In the genomic region with DNA sequence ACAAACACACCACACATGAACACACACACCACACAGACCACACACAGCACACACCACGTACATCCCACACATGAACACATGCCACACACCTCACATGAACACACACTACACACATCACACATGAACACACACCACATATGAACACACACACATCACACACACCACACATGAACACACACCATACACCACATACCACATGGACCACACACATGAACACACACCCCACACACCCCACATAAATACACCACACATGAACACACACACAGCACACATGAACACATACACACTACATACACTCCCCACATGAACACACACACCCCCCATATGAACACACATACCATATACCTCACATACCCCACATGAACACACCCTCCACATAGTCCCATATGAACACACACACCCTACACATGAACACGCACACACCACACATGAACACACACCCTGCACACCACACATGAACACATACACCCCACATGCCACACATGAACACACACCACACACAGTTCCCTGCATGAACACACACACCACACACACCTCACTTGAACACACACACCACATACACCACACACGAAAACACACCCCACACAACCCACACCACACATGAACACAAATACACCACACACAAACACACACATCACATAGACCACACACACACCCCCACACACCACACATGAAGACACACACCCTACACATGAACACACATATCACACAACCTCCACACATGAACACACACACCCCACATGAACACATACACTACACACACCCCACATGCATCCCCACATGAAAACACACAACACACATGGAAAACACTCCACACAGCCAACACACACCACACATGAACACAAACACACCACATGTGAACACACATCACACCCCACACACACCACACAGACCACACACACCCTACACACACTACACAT, we compare ENCODE assay signal across 2 cellular contexts.
TF ChIP-seq lines count a peak whose summit lies in the region.

No MANE protein-coding gene starts in this region.

TF ChIP-seq in IMR-90, 13 proteins besides CTCF, POLR2A, EP300 and RAD21:
- TF ChIP-seq RCOR1 (IDR thresholded peaks at IDR 0.05; ENCODE audit: insufficient replicate concordance, low read length): no peak
- TF ChIP-seq MAZ (IDR thresholded peaks at IDR 0.05; ENCODE audit: borderline replicate concordance, low read depth, low read length): no peak
- TF ChIP-seq CHD1 (IDR thresholded peaks at IDR 0.05; ENCODE audit: low read depth, low read length): no peak
- TF ChIP-seq CEBPB (IDR thresholded peaks at IDR 0.05; ENCODE audit: low read depth, low read length): no peak
- TF ChIP-seq FOS (IDR thresholded peaks at IDR 0.05; ENCODE audit: low read depth, low read length): no peak
- TF ChIP-seq NFE2L2 (IDR thresholded peaks at IDR 0.05; ENCODE audit: low read depth, low read length): no peak
- no peak for TF ChIP-seq BHLHE40 (IDR thresholded peaks at IDR 0.05; ENCODE audit: low read depth, low read length)
- TF ChIP-seq, protein P1, sequence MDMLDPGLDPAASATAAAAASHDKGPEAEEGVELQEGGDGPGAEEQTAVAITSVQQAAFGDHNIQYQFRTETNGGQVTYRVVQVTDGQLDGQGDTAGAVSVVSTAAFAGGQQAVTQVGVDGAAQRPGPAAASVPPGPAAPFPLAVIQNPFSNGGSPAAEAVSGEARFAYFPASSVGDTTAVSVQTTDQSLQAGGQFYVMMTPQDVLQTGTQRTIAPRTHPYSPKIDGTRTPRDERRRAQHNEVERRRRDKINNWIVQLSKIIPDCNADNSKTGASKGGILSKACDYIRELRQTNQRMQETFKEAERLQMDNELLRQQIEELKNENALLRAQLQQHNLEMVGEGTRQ (IDR thresholded peaks at IDR 0.05; ENCODE audit: low read depth, low read length): no peak
- TF ChIP-seq SMC3 (IDR thresholded peaks at IDR 0.05; ENCODE audit: low read depth, low read length): no peak
- TF ChIP-seq, protein P2, sequence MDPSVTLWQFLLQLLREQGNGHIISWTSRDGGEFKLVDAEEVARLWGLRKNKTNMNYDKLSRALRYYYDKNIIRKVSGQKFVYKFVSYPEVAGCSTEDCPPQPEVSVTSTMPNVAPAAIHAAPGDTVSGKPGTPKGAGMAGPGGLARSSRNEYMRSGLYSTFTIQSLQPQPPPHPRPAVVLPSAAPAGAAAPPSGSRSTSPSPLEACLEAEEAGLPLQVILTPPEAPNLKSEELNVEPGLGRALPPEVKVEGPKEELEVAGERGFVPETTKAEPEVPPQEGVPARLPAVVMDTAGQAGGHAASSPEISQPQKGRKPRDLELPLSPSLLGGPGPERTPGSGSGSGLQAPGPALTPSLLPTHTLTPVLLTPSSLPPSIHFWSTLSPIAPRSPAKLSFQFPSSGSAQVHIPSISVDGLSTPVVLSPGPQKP (IDR thresholded peaks at IDR 0.05; ENCODE audit: borderline replicate concordance, low read depth, low read length): no peak
- no peak for TF ChIP-seq MXI1 (IDR thresholded peaks at IDR 0.05; ENCODE audit: borderline replicate concordance, low read depth, low read length)
- no peak for TF ChIP-seq MAFK (IDR thresholded peaks at IDR 0.05; ENCODE audit: low read depth, low read length)
- TF ChIP-seq RFX5 (IDR thresholded peaks at IDR 0.05; ENCODE audit: low read depth, low read length): no peak
TF ChIP-seq in IMR-90: peak in this region for 0.

TF ChIP-seq in neural cell, 6 proteins besides CTCF, POLR2A, EP300 and RAD21:
- no peak for TF ChIP-seq EZH2 (IDR thresholded peaks at IDR 0.05; ENCODE audit: borderline replicate concordance, insufficient read depth, low read length, poor library complexity, severe bottlenecking)
- no peak for TF ChIP-seq MXI1 (conservative IDR thresholded peaks at IDR 0.05; ENCODE audit: poor library complexity, severe bottlenecking)
- no peak for TF ChIP-seq SMC3 (conservative IDR thresholded peaks at IDR 0.05; ENCODE audit: poor library complexity)
- no peak for TF ChIP-seq POLR2AphosphoS5 (IDR thresholded peaks at IDR 0.05)
- TF ChIP-seq, protein P3, sequence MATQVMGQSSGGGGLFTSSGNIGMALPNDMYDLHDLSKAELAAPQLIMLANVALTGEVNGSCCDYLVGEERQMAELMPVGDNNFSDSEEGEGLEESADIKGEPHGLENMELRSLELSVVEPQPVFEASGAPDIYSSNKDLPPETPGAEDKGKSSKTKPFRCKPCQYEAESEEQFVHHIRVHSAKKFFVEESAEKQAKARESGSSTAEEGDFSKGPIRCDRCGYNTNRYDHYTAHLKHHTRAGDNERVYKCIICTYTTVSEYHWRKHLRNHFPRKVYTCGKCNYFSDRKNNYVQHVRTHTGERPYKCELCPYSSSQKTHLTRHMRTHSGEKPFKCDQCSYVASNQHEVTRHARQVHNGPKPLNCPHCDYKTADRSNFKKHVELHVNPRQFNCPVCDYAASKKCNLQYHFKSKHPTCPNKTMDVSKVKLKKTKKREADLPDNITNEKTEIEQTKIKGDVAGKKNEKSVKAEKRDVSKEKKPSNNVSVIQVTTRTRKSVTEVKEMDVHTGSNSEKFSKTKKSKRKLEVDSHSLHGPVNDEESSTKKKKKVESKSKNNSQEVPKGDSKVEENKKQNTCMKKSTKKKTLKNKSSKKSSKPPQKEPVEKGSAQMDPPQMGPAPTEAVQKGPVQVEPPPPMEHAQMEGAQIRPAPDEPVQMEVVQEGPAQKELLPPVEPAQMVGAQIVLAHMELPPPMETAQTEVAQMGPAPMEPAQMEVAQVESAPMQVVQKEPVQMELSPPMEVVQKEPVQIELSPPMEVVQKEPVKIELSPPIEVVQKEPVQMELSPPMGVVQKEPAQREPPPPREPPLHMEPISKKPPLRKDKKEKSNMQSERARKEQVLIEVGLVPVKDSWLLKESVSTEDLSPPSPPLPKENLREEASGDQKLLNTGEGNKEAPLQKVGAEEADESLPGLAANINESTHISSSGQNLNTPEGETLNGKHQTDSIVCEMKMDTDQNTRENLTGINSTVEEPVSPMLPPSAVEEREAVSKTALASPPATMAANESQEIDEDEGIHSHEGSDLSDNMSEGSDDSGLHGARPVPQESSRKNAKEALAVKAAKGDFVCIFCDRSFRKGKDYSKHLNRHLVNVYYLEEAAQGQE (IDR thresholded peaks at IDR 0.05; ENCODE audit: borderline replicate concordance): no peak
- TF ChIP-seq TAF1 (IDR thresholded peaks at IDR 0.05; ENCODE audit: low read depth): no peak
